In the genomic region with DNA sequence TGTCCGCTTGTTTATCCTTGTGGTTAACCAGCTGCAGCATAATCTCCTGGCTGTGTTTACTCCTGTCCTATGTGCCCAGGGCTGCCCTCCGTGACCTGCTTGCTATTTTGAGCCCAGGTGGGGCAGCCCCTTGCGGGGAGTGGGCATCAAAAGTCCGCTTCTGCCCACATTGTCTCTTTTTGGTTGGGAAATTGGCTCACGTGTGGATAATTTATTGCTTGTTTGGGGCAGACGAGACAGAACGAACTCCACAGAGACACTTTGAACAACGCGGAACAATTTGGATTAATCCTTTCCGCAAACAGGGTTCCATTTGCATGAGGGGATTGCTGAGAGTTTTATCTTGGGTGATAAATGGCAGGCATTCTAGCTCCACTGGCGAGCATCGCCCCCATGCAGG, we compare ENCODE assay signal across 18 cellular contexts. TPM values are rescaled to one million over a fixed set of nuclear protein-coding genes. Genes with fewer than 3 reads are reported as not detected.
A peak's percentile ranks its signal among the peaks of the same experiment; 100 is the strongest.
DNase-seq lines count a peak whose midpoint lies in the region; ATAC-seq, FAIRE-seq and TF ChIP-seq lines count a peak whose summit lies in the region.
"Had no signal": no experiment of that assay in that cellular context is flagged by ENCODE, and none has a peak within 500 bp of the region (broad histone marks: within the 10 kb centered on the region; RNA-seq: fewer than 3 reads in every experiment).

No MANE protein-coding gene starts in this region.

- peaks cover 18 to 98% (median 63%) of the 10 kb centered on the region in 4 donors for H3K4me1 Mint-ChIP-seq in CD4-positive, CD25-positive, alpha-beta regulatory T cell

- H3K4me2 ChIP-seq in OCI-LY3 (ENCODE audit: low read length) (peak overlapping the region; percentile 90), mesendoderm (ENCODE audit: low read length) (peak overlapping the region; percentile 10)

- H3K27me3 Mint-ChIP-seq in CD4-positive, CD25-positive, alpha-beta regulatory T cell, result peaks cover 11% of the 10 kb centered on the region

- peak overlapping the region; percentile 56 for H3K56ac ChIP-seq in mesendoderm (ENCODE audit: low read length)

- H3K9me3 Mint-ChIP-seq in CD4-positive, CD25-positive, alpha-beta regulatory T cell, result peaks cover 0 to 1% (median 0%) of the 10 kb centered on the region in 7 donors

- ATAC-seq in CD4-positive, CD25-positive, alpha-beta regulatory T cell (ENCODE audit: low read depth in 2 of 2), result no peak
- ATAC-seq in SK-N-SH treated with all-trans-retinoic acid at 6 μM for 48 hours, result no peak
- ATAC-seq: psoas muscle had no signal

- no peak for TF ChIP-seq CTCF in OCI-LY3 (IDR thresholded peaks at IDR 0.05; ENCODE audit: low read depth, low read length)
- no peak for TF ChIP-seq CTCF in tibial artery (IDR thresholded peaks at IDR 0.05)

- no peaks in the 10 kb centered on the region for H3K27me3 ChIP-seq in CD4-positive, CD25-positive, alpha-beta regulatory T cell (ENCODE audit: control insufficient read depth, insufficient read depth, low read length)
- H3K27me3 ChIP-seq in H7 (ENCODE audit: control insufficient read depth, insufficient read depth, low read length) (no peaks in the 10 kb centered on the region), OCI-LY3 (ENCODE audit: low read depth, low read length) (peaks cover 96% of the 10 kb centered on the region), mesendoderm (ENCODE audit: insufficient read depth, low read length, poor library complexity) (no peaks in the 10 kb centered on the region), tibial artery (peaks cover 0 to 21% of the 10 kb centered on the region in 2 donors)
- H3K27me3 ChIP-seq: BE2C had no signal

- no peak overlapping the region for H3K23ac ChIP-seq in mesendoderm (ENCODE audit: low read length)

- no peak overlapping the region for H4K5ac ChIP-seq in mesendoderm (ENCODE audit: low read length)

- H2BK15ac ChIP-seq in mesendoderm (replicated peaks; ENCODE audit: low read depth), result no peak overlapping the region

- H3K4ac ChIP-seq in mesendoderm (ENCODE audit: low read depth, low read length), result no peak overlapping the region

- no peaks in the 10 kb centered on the region for H3K9me3 ChIP-seq in CD4-positive, CD25-positive, alpha-beta regulatory T cell (ENCODE audit: control insufficient read depth in 2 of 2, low read length in 2 of 2)
- H3K9me3 ChIP-seq in OCI-LY3 (ENCODE audit: insufficient read depth, low read length) (no peaks in the 10 kb centered on the region), tibial artery (no peaks in the 10 kb centered on the region)
- H3K9me3 ChIP-seq: BE2C, psoas muscle had no signal

- no peak overlapping the region for H2AK5ac ChIP-seq in mesendoderm (ENCODE audit: low read length)

- no peaks in the 10 kb centered on the region for H4K20me1 ChIP-seq in OCI-LY3 (ENCODE audit: insufficient read depth, low read length)

- no peak overlapping the region for H2AFZ ChIP-seq in OCI-LY3 (ENCODE audit: low read depth, low read length)

- no peak for DNase-seq in CD4-positive, CD25-positive, alpha-beta regulatory T cell
- DNase-seq in H7 (peak; percentile 27), mesendoderm (peak; percentile 83), urothelium cell line (ENCODE audit: low spot score) (no peak), tibial artery (no peak), anterior cingulate cortex (lab: John Stamatoyannopoulos, UW) (no peak)
- DNase-seq: activated CD4-positive, CD25-positive, alpha-beta regulatory T cell treated with anti-CD3 and anti-CD28 coated beads, Interleukin-2, amount 50 U/mL, for 72 hours; BE2C; GOT3; kidney; NCI-H187; psoas muscle; trophoblast cell had no signal

- no peak overlapping the region for H3K4me3 ChIP-seq in CD4-positive, CD25-positive, alpha-beta regulatory T cell (ENCODE audit: low read depth, low read length)
- no peak overlapping the region for H3K4me3 ChIP-seq in H7 (ENCODE audit: insufficient read depth, low read depth, low read length)
- peak overlapping the region; percentile 67 for H3K4me3 ChIP-seq in OCI-LY3 (ENCODE audit: low read length)
- H3K4me3 ChIP-seq in mesendoderm (ENCODE audit: low read length), result no peak overlapping the region
- no peak overlapping the region for H3K4me3 ChIP-seq in tibial artery
- H3K4me3 ChIP-seq: psoas muscle had no signal

- H2BK120ac ChIP-seq in mesendoderm (ENCODE audit: low read depth, low read length), result no peak overlapping the region

- H3K27ac ChIP-seq in CD4-positive, CD25-positive, alpha-beta regulatory T cell (ENCODE audit: insufficient read depth, low read length, poor library complexity, severe bottlenecking), result no peak overlapping the region
- H3K27ac ChIP-seq in OCI-LY3 (ENCODE audit: low read length) (no peak overlapping the region), mesendoderm (ENCODE audit: low read depth, low read length) (peak overlapping the region; percentile 65), tibial artery (no peak overlapping the region)
- H3K27ac ChIP-seq: epithelial cell of prostate, psoas muscle had no signal

- H3K9ac ChIP-seq in OCI-LY3 (ENCODE audit: low read length), result 0 out of 2 replicates have a peak overlapping the region, but pooled peaks have one; percentile 4
- H3K9ac ChIP-seq in mesendoderm (ENCODE audit: low read length), result no peak overlapping the region

- FAIRE-seq in urothelium cell line (lab: Jason Lieb, UNC), result no peak
- FAIRE-seq: G401.6, kidney had no signal

- no peaks in the 10 kb centered on the region for H3K79me1 ChIP-seq in mesendoderm (ENCODE audit: low read length)

- H3K36me3 ChIP-seq in CD4-positive, CD25-positive, alpha-beta regulatory T cell (ENCODE audit: control insufficient read depth, insufficient read depth, low read length), result no peaks in the 10 kb centered on the region
- no peaks in the 10 kb centered on the region for H3K36me3 ChIP-seq in H7 (replicated peaks; ENCODE audit: control insufficient read depth, insufficient read depth, low read length)
- H3K36me3 ChIP-seq in OCI-LY3 (replicated peaks; ENCODE audit: low read depth, low read length), result no peaks in the 10 kb centered on the region
- no peaks in the 10 kb centered on the region for H3K36me3 ChIP-seq in mesendoderm (ENCODE audit: control insufficient read depth, insufficient read depth, low read length)
- H3K36me3 ChIP-seq in tibial artery, result no peaks in the 10 kb centered on the region
- H3K36me3 ChIP-seq: BE2C had no signal

- peaks cover 57% of the 10 kb centered on the region for H3K4me1 ChIP-seq in CD4-positive, CD25-positive, alpha-beta regulatory T cell (ENCODE audit: control insufficient read depth, insufficient read depth, low read length, poor library complexity, severe bottlenecking)
- H3K4me1 ChIP-seq in OCI-LY3 (ENCODE audit: low read length), result peaks cover 40% of the 10 kb centered on the region
- peaks cover 5% of the 10 kb centered on the region for H3K4me1 ChIP-seq in mesendoderm (ENCODE audit: control insufficient read depth, low read depth, low read length)
- H3K4me1 ChIP-seq in tibial artery, result peaks cover 0 to 5% (median 0%) of the 10 kb centered on the region in 4 donors
- H3K4me1 ChIP-seq: BE2C, psoas muscle had no signal

- H3K79me2 ChIP-seq in OCI-LY3 (ENCODE audit: low read length), result no peaks in the 10 kb centered on the region
- no peaks in the 10 kb centered on the region for H3K79me2 ChIP-seq in mesendoderm (ENCODE audit: control insufficient read depth, insufficient read depth, low read length)

- intact Hi-C loops in tibial artery (cut with DNase I; ENCODE audit: low total_unique reads), result no loop called here

- peak overlapping the region in 2 of 4 donors; percentile 10 to 73 for H3K4me3 Mint-ChIP-seq in CD4-positive, CD25-positive, alpha-beta regulatory T cell

- peak overlapping the region; percentile 69 for H3K18ac ChIP-seq in mesendoderm (ENCODE audit: low read length)

- peaks cover 4% of the 10 kb centered on the region for H3K36me3 Mint-ChIP-seq in CD4-positive, CD25-positive, alpha-beta regulatory T cell

- H3K27ac Mint-ChIP-seq in CD4-positive, CD25-positive, alpha-beta regulatory T cell, result peak overlapping the region; percentile 99 to 100 (median 99)
- H3K27ac Mint-ChIP-seq: activated naive CD4-positive, alpha-beta T cell treated with anti-CD3 and anti-CD28 coated beads, Interleukin-2, amount 50 U/mL, for 72 hours had no signal

- peak overlapping the region; percentile 53 for H2BK5ac ChIP-seq in mesendoderm (ENCODE audit: low read length)

- WGBS in mesendoderm (ENCODE audit: extremely low coverage, insufficient coverage, low lambda C conversion rate), result no CpG with 5 or more reads among the region's 12 CpGs

- H4K8ac ChIP-seq in mesendoderm (ENCODE audit: low read depth, low read length), result no peak overlapping the region

TF ChIP-seq in SK-N-SH treated with all-trans-retinoic acid at 6 μM for 48 hours, 23 proteins besides CTCF, POLR2A, EP300 and RAD21:
- no peak for TF ChIP-seq ZNF8 (CRISPR knock-in tag; IDR thresholded peaks at IDR 0.05)
- TF ChIP-seq ZNF565 (CRISPR knock-in tag; conservative IDR thresholded peaks at IDR 0.05; ENCODE audit: low read depth), result no peak
- TF ChIP-seq PPARA (CRISPR knock-in tag; IDR thresholded peaks at IDR 0.05; ENCODE audit: borderline replicate concordance), result no peak
- no peak for TF ChIP-seq ARNTL (CRISPR knock-in tag; IDR thresholded peaks at IDR 0.05; ENCODE audit: borderline replicate concordance, low read depth)
- TF ChIP-seq, protein P1, sequence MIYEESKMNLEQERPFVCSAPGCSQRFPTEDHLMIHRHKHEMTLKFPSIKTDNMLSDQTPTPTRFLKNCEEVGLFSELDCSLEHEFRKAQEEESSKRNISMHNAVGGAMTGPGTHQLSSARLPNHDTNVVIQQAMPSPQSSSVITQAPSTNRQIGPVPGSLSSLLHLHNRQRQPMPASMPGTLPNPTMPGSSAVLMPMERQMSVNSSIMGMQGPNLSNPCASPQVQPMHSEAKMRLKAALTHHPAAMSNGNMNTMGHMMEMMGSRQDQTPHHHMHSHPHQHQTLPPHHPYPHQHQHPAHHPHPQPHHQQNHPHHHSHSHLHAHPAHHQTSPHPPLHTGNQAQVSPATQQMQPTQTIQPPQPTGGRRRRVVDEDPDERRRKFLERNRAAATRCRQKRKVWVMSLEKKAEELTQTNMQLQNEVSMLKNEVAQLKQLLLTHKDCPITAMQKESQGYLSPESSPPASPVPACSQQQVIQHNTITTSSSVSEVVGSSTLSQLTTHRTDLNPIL (CRISPR knock-in tag; IDR thresholded peaks at IDR 0.05; ENCODE audit: low read depth), result no peak
- TF ChIP-seq SNAI2 (CRISPR knock-in tag; IDR thresholded peaks at IDR 0.05), result no peak

RNA-seq across cellular contexts. Expression of gene CXCR4, which starts 8.1 kb away (rescaled TPM):
- 2,224 TPM for total RNA-seq in CD4-positive, CD25-positive, alpha-beta regulatory T cell
- polyA plus RNA-seq in CD4-positive, CD25-positive, alpha-beta regulatory T cell, result 100 to 1,000 TPM; 536 to 682 (median 586) TPM
- 9.6 and 62.1 TPM in 2 replicates for total RNA-seq in H7 (2014; rRNA removed; shearing (Covaris generic))
- 1.7 TPM for polyA plus RNA-seq in mesendoderm (2013, experiment 1 of 2)
- 1.9 TPM for polyA plus RNA-seq in mesendoderm (2013, experiment 2 of 2)

Comparison
In these comparisons a context has a peak if more than half of its experiments do, and no peak if none do; other contexts are left out.
1. DNase-seq: peak in H7 (single experiment) and mesendoderm (single experiment); none in CD4-positive, CD25-positive, alpha-beta regulatory T cell (0 of 3), urothelium cell line (single experiment), tibial artery (0 of 2) and anterior cingulate cortex (0 of 58).
2. RNA of gene CXCR4, which starts 8.1 kb away (total RNA-seq): 2,224 TPM in CD4-positive, CD25-positive, alpha-beta regulatory T cell (single experiment); 9.6 to 62.1 TPM in H7; every median in the first group is over 10 times any median in the second.